Comparison of ENCODE assay signal across 21 cellular contexts in genomic region chr13:99345345-99345744, GRCh38. TPM values are rescaled to one million over a fixed set of nuclear protein-coding genes. Genes with fewer than 3 reads are reported as not detected.
DNase-seq lines count a peak whose midpoint lies in the region; ATAC-seq and TF ChIP-seq lines count a peak whose summit lies in the region.
"Had no signal": no experiment of that assay in that cellular context is flagged by ENCODE, and none has a peak within 500 bp of the region (broad histone marks: within the 10 kb centered on the region; RNA-seq: fewer than 3 reads in every experiment).

No MANE protein-coding gene starts in this region.

- no peak for ATAC-seq in CD4-positive, CD25-positive, alpha-beta regulatory T cell (ENCODE audit: low read depth in 2 of 2)
- ATAC-seq in CD8-positive, alpha-beta T cell: no peak
- ATAC-seq in activated CD8-positive, alpha-beta T cell treated with anti-CD3 and anti-CD28 coated beads for 36 hours: no peak
- no peak for ATAC-seq in HG02642 (IDR thresholded peaks at IDR 0.05; ENCODE audit: poor library complexity, unreplicated experiment)
- ATAC-seq: PC-3, SK-N-SH treated with all-trans-retinoic acid at 6 μM for 48 hours had no signal

- peaks cover 84% of the 10 kb centered on the region for H3K36me3 Mint-ChIP-seq in CD4-positive, CD25-positive, alpha-beta regulatory T cell
- H3K36me3 Mint-ChIP-seq in CD8-positive, alpha-beta T cell: peaks cover 95% of the 10 kb centered on the region
- H3K36me3 Mint-ChIP-seq in activated CD8-positive, alpha-beta T cell treated with anti-CD3 and anti-CD28 coated beads for 36 hours (ENCODE audit: low read depth): peaks cover 50% of the 10 kb centered on the region

- POLR2A ChIA-PET in CD8-positive, alpha-beta T cell (lab: Charles Lee): interaction anchor here (0.7 kb wide), 1 partner anchor 31 kb away, joined by 4 read pairs; no protein-coding TSS in a partner anchor
- POLR2A ChIA-PET in activated CD8-positive, alpha-beta T cell treated with anti-CD3 and anti-CD28 coated beads for 36 hours (lab: Charles Lee): interaction anchor here (1.1 kb wide), 2 partner anchors 9 to 10 kb away, joined by 3 to 4 read pairs; no protein-coding TSS in a partner anchor
- POLR2A ChIA-PET in RWPE1 (lab: Yijun Ruan, JAX; ENCODE audit: low non-redundant PET): no interaction called here

- H3K4me1 ChIP-seq in CD4-positive, CD25-positive, alpha-beta regulatory T cell (ENCODE audit: control insufficient read depth, insufficient read depth, low read length, poor library complexity, severe bottlenecking): peaks cover 19% of the 10 kb centered on the region
- H3K4me1 ChIP-seq in CD8-positive, alpha-beta T cell (ENCODE audit: insufficient read depth, low read length): peaks cover 25% of the 10 kb centered on the region
- H3K4me1 ChIP-seq: Caco-2 had no signal

- DNase-seq in CD4-positive, CD25-positive, alpha-beta regulatory T cell: no peak
- no peak for DNase-seq in CD8-positive, alpha-beta T cell
- DNase-seq in activated CD8-positive, alpha-beta T cell treated with anti-CD3 and anti-CD28 coated beads for 36 hours: no peak
- peak; percentile 4 for DNase-seq in islet precursor cell
- DNase-seq in RWPE1 (ENCODE audit: low spot score): no peak
- no peak for DNase-seq in NAMALWA (ENCODE audit: low spot score)
- DNase-seq in stimulated activated naive CD4-positive, alpha-beta T cell (lab: John Stamatoyannopoulos, UW): no peak
- DNase-seq: Caco-2, H7, IMR-90, NCI-H1105 treated with DMSO at 0.1 percent for 48 hours, NCI-H1694 treated with DMSO at 0.1 percent for 48 hours, NCI-H510A treated with DMSO at 0.1 percent for 48 hours, NCI-H774, PC-3, RPMI8226, SIG-M5 had no signal

- peaks cover 59% of the 10 kb centered on the region for H3K36me3 ChIP-seq in CD4-positive, CD25-positive, alpha-beta regulatory T cell (ENCODE audit: control insufficient read depth, insufficient read depth, low read length)
- peaks cover 52% of the 10 kb centered on the region for H3K36me3 ChIP-seq in CD8-positive, alpha-beta T cell (ENCODE audit: insufficient read depth, low read length)

- H3K4me3 ChIP-seq in CD4-positive, CD25-positive, alpha-beta regulatory T cell (ENCODE audit: low read depth, low read length): no peak overlapping the region
- no peak overlapping the region for H3K4me3 ChIP-seq in CD8-positive, alpha-beta T cell (ENCODE audit: low read depth, low read length)
- H3K4me3 ChIP-seq: BLaER1 treated with 17β-estradiol and CSF1 and Interleukin-3, amounts not matched to agents 10 nM and 100 nM had no signal

- peaks cover 24 to 83% (median 51%) of the 10 kb centered on the region in 4 donors for H3K4me1 Mint-ChIP-seq in CD4-positive, CD25-positive, alpha-beta regulatory T cell
- H3K4me1 Mint-ChIP-seq in CD8-positive, alpha-beta T cell (ENCODE audit: low read depth): peaks cover 80% of the 10 kb centered on the region
- peaks cover 47% of the 10 kb centered on the region for H3K4me1 Mint-ChIP-seq in activated CD8-positive, alpha-beta T cell treated with anti-CD3 and anti-CD28 coated beads for 36 hours (ENCODE audit: low read depth)

- H3K27ac ChIP-seq in CD4-positive, CD25-positive, alpha-beta regulatory T cell (ENCODE audit: insufficient read depth, low read length, poor library complexity, severe bottlenecking): no peak overlapping the region
- no peak overlapping the region for H3K27ac ChIP-seq in CD8-positive, alpha-beta T cell (ENCODE audit: low read depth, low read length)
- no peak overlapping the region for H3K27ac ChIP-seq in RWPE1
- H3K27ac ChIP-seq: HL-60 had no signal

- H3K27ac Mint-ChIP-seq in CD4-positive, CD25-positive, alpha-beta regulatory T cell: peak overlapping the region; percentile 76 to 90 (median 88)
- peak overlapping the region; percentile 79 for H3K27ac Mint-ChIP-seq in CD8-positive, alpha-beta T cell
- peak overlapping the region; percentile 26 for H3K27ac Mint-ChIP-seq in activated CD8-positive, alpha-beta T cell treated with anti-CD3 and anti-CD28 coated beads for 36 hours

- no peaks in the 10 kb centered on the region for H3K9me3 ChIP-seq in CD4-positive, CD25-positive, alpha-beta regulatory T cell (ENCODE audit: control insufficient read depth in 2 of 2, low read length in 2 of 2)
- no peaks in the 10 kb centered on the region for H3K9me3 ChIP-seq in CD8-positive, alpha-beta T cell (ENCODE audit: low read length)
- H3K9me3 ChIP-seq: BLaER1 treated with 17β-estradiol and CSF1 and Interleukin-3, amounts not matched to agents 10 nM and 100 nM; Caco-2 had no signal

- H3K9me3 Mint-ChIP-seq in CD4-positive, CD25-positive, alpha-beta regulatory T cell: peaks cover 0 to 3% (median 0%) of the 10 kb centered on the region in 7 donors
- no peaks in the 10 kb centered on the region for H3K9me3 Mint-ChIP-seq in CD8-positive, alpha-beta T cell
- H3K9me3 Mint-ChIP-seq in activated CD8-positive, alpha-beta T cell treated with anti-CD3 and anti-CD28 coated beads for 36 hours: no peaks in the 10 kb centered on the region

- intact Hi-C loops in CD8-positive, alpha-beta T cell (cut with DNase I, micrococcal nuclease): no loop called here
- intact Hi-C loops in activated CD8-positive, alpha-beta T cell treated with anti-CD3 and anti-CD28 coated beads for 36 hours (cut with micrococcal nuclease): no loop called here

- TF ChIP-seq CTCF in CD8-positive, alpha-beta T cell (IDR thresholded peaks at IDR 0.05): no peak
- no peak for TF ChIP-seq CTCF in activated CD8-positive, alpha-beta T cell treated with anti-CD3 and anti-CD28 coated beads for 36 hours (IDR thresholded peaks at IDR 0.05)
- TF ChIP-seq CTCF in RWPE1 (conservative IDR thresholded peaks at IDR 0.05; ENCODE audit: low read depth): no peak

- no peak overlapping the region for H3K4me3 Mint-ChIP-seq in CD4-positive, CD25-positive, alpha-beta regulatory T cell
- no peak overlapping the region for H3K4me3 Mint-ChIP-seq in CD8-positive, alpha-beta T cell
- no peak overlapping the region for H3K4me3 Mint-ChIP-seq in activated CD8-positive, alpha-beta T cell treated with anti-CD3 and anti-CD28 coated beads for 36 hours

- no peaks in the 10 kb centered on the region for H3K27me3 ChIP-seq in CD4-positive, CD25-positive, alpha-beta regulatory T cell (ENCODE audit: control insufficient read depth, insufficient read depth, low read length)
- H3K27me3 ChIP-seq in CD8-positive, alpha-beta T cell (ENCODE audit: insufficient read depth, low read length): no peaks in the 10 kb centered on the region
- H3K27me3 ChIP-seq: BLaER1 treated with 17β-estradiol and CSF1 and Interleukin-3, amounts not matched to agents 10 nM and 100 nM had no signal

- H3K27me3 Mint-ChIP-seq in CD4-positive, CD25-positive, alpha-beta regulatory T cell: no peaks in the 10 kb centered on the region
- H3K27me3 Mint-ChIP-seq in CD8-positive, alpha-beta T cell (ENCODE audit: low read depth): no peaks in the 10 kb centered on the region
- H3K27me3 Mint-ChIP-seq in activated CD8-positive, alpha-beta T cell treated with anti-CD3 and anti-CD28 coated beads for 36 hours: no peaks in the 10 kb centered on the region

- CTCF ChIA-PET in CD8-positive, alpha-beta T cell (lab: Charles Lee): interaction anchor here (0.7 kb wide), 1 partner anchor 88 kb away, joined by 3 read pairs; no protein-coding TSS in a partner anchor
- CTCF ChIA-PET in activated CD8-positive, alpha-beta T cell treated with anti-CD3 and anti-CD28 coated beads for 36 hours (lab: Charles Lee): no interaction called here
- CTCF ChIA-PET in RWPE1 (lab: Yijun Ruan, JAX): no interaction called here

RNA-seq across cellular contexts. Expression of gene GPR183, which starts 38.1 kb away (rescaled TPM):
- 206 TPM for total RNA-seq in CD4-positive, CD25-positive, alpha-beta regulatory T cell
- polyA plus RNA-seq in CD4-positive, CD25-positive, alpha-beta regulatory T cell: 100 to 1,000 TPM; 262 to 418 (median 324) TPM
- total RNA-seq in CD8-positive, alpha-beta T cell: 10 to 100 TPM; 80.2 to 85.5 TPM
- total RNA-seq in activated CD8-positive, alpha-beta T cell treated with anti-CD3 and anti-CD28 coated beads for 36 hours: 10 to 100 TPM in 1 of 2 experiments, 1 to 10 TPM in 1; 8.6 to 10.0 TPM
- total RNA-seq: Caco-2, H7, PC-3 had no signal

Comparison
In these comparisons a context has a peak if more than half of its experiments do, and no peak if none do; other contexts are left out.
1. H3K27ac Mint-ChIP-seq: peak in every context shown above with its lines; median percentile 88 in CD4-positive, CD25-positive, alpha-beta regulatory T cell; 79 in CD8-positive, alpha-beta T cell; 26 in activated CD8-positive, alpha-beta T cell treated with anti-CD3 and anti-CD28 coated beads for 36 hours.
2. RNA of gene GPR183, which starts 38.1 kb away (total RNA-seq): 206 TPM in CD4-positive, CD25-positive, alpha-beta regulatory T cell (single experiment) and 80.2 to 85.5 TPM in CD8-positive, alpha-beta T cell; 8.6 to 10.0 TPM in activated CD8-positive, alpha-beta T cell treated with anti-CD3 and anti-CD28 coated beads for 36 hours; every median in the first group is over 4 times any median in the second.